27 cellular contexts compared by ENCODE assay signal in genomic region chr13:85286081-85286480, GRCh38.
A peak's percentile ranks its signal among the peaks of the same experiment; 100 is the strongest.
DNase-seq lines count a peak whose midpoint lies in the region; ATAC-seq, FAIRE-seq and TF ChIP-seq lines count a peak whose summit lies in the region.
"Had no signal": no experiment of that assay in that cellular context is flagged by ENCODE, and none has a peak within 500 bp of the region (broad histone marks: within the 10 kb centered on the region; RNA-seq: fewer than 3 reads in every experiment).

No MANE protein-coding gene starts in this region.

- H3K4me3 ChIP-seq in fibroblast of the aortic adventitia (ENCODE audit: low read depth, low read length): no peak overlapping the region
- H3K4me3 ChIP-seq: K562, PC-9, SJCRH30 had no signal

- no peak overlapping the region for H3K4me3 Mint-ChIP-seq in WTC11
- H3K4me3 Mint-ChIP-seq: T-cell had no signal

- DNase-seq in H54 (ENCODE audit: insufficient read length, low spot score) (no peak), amniotic epithelial cell (ENCODE audit: low read depth) (peak; percentile 13), dedifferentiated amniotic fluid mesenchymal stem cell (ENCODE audit: extremely low spot score) (peak; percentile 17), fibroblast of the aortic adventitia (ENCODE audit: low read depth) (peak; percentile 14), WTC11 (ENCODE audit: low spot score) (no peak), NCI-H1930 (lab: John Stamatoyannopoulos, UW) (no peak)
- DNase-seq: DMS153, DND-41, GOT3, HCEC 1CT, Kasumi-1, MV-4-11, NCI-H1105, NCI-H1436 treated with DMSO at 0.1 percent for 48 hours, NCI-H187 treated with DMSO at 0.1 percent for 48 hours, NCI-H2107, NCI-H446, NCI-H524 treated with DMSO at 0.1 percent for 48 hours, NCI-H774, PC-9, SJCRH30, T-cell had no signal

- no peaks in the 10 kb centered on the region for H3K36me3 Mint-ChIP-seq in WTC11
- H3K36me3 Mint-ChIP-seq: T-cell had no signal

- H3K27ac Mint-ChIP-seq in WTC11: no peak overlapping the region
- H3K27ac Mint-ChIP-seq: T-cell had no signal

- POLR2A ChIA-PET in WTC11 (lab: Charles Lee): no interaction called here

- ATAC-seq in WTC11 (no peak), GM19467 (IDR thresholded peaks at IDR 0.05; ENCODE audit: unreplicated experiment) (no peak), GM18520 (IDR thresholded peaks at IDR 0.05; ENCODE audit: unreplicated experiment) (no peak)
- ATAC-seq: HepG2, K562, Right ventricle myocardium inferior, T-cell had no signal

- CTCF ChIA-PET in WTC11 (lab: Charles Lee): no interaction called here

- no peak for TF ChIP-seq POLR2A in H54 (IDR thresholded peaks at IDR 0.05; ENCODE audit: low read depth, low read length)

- no peaks in the 10 kb centered on the region for H3K27me3 Mint-ChIP-seq in WTC11 (ENCODE audit: low read depth)
- H3K27me3 Mint-ChIP-seq: T-cell had no signal

- peaks cover 21% of the 10 kb centered on the region for H3K4me1 Mint-ChIP-seq in WTC11
- H3K4me1 Mint-ChIP-seq: T-cell had no signal

- TF ChIP-seq CTCF in fibroblast of the aortic adventitia (IDR thresholded peaks at IDR 0.05; ENCODE audit: insufficient read depth, low read length): no peak
- no peak for TF ChIP-seq CTCF in WTC11 (IDR thresholded peaks at IDR 0.05)

- FAIRE-seq in H54 (lab: Jason Lieb, UNC): peak; percentile 38
- FAIRE-seq: HepG2, K562 had no signal

- H3K9me3 Mint-ChIP-seq in WTC11: no peaks in the 10 kb centered on the region

TF ChIP-seq in WTC11, 78 proteins besides CTCF, POLR2A, EP300 and RAD21:
- TF ChIP-seq OVOL2 (CRISPR knock-in tag; IDR thresholded peaks at IDR 0.05; ENCODE audit: borderline replicate concordance) (no peak), MYBL2 (CRISPR knock-in tag; IDR thresholded peaks at IDR 0.05) (no peak), TP53 (CRISPR knock-in tag; IDR thresholded peaks at IDR 0.05) (no peak), ATF2 (CRISPR knock-in tag; IDR thresholded peaks at IDR 0.05; ENCODE audit: borderline replicate concordance, low read depth) (no peak), ATF1 (CRISPR knock-in tag; IDR thresholded peaks at IDR 0.05) (no peak), IRF2 (CRISPR knock-in tag; IDR thresholded peaks at IDR 0.05; ENCODE audit: borderline replicate concordance, low read depth) (no peak), ERG (CRISPR knock-in tag; IDR thresholded peaks at IDR 0.05) (no peak)

Comparison
In these comparisons a context has a peak if more than half of its experiments do, and no peak if none do; other contexts are left out.
1. DNase-seq: peak in amniotic epithelial cell (single experiment), dedifferentiated amniotic fluid mesenchymal stem cell (single experiment) and fibroblast of the aortic adventitia (single experiment); none in H54 (single experiment), WTC11 (single experiment) and NCI-H1930 (0 of 2).